In genomic region chr3:184381261-184382224, GRCh38 we compare ENCODE assay signal across 7 cellular contexts. TPM values are rescaled to one million over a fixed set of nuclear protein-coding genes. Genes with fewer than 3 reads are reported as not detected.
DNase-seq lines count a peak whose midpoint lies in the region; ATAC-seq, FAIRE-seq and TF ChIP-seq lines count a peak whose summit lies in the region.
"Had no signal": no experiment of that assay in that cellular context is flagged by ENCODE, and none has a peak within 500 bp of the region (broad histone marks: within the 10 kb centered on the region; RNA-seq: fewer than 3 reads in every experiment).

No MANE protein-coding gene starts in this region.

- H3K27ac ChIP-seq in esophagus squamous epithelium = peak overlapping the region in 3 of 4 donors; percentile 9 to 44 (median 33)

- H3K4me3 ChIP-seq in NB4 (ENCODE audit: low read depth, low read length) = no peak overlapping the region
- peak overlapping the region; percentile 33 to 80 (median 46) for H3K4me3 ChIP-seq in esophagus squamous epithelium

- ATAC-seq in GM21515 (IDR thresholded peaks at IDR 0.05; ENCODE audit: unreplicated experiment) = no peak

- TF ChIP-seq CTCF in NB4 (IDR thresholded peaks at IDR 0.05; ENCODE audit: low read depth, low read length) = no peak
- no peak for TF ChIP-seq CTCF in esophagus squamous epithelium (IDR thresholded peaks at IDR 0.05)

- H3K27me3 ChIP-seq in esophagus squamous epithelium = peaks cover 0 to 86% (median 4%) of the 10 kb centered on the region in 4 donors

- 43 to 100% methylated on average over 1 to 11 of the region's 55 CpGs for WGBS in esophagus squamous epithelium, 2 donors

- no peaks in the 10 kb centered on the region for H3K36me3 ChIP-seq in esophagus squamous epithelium

- no peaks in the 10 kb centered on the region for H3K9me3 ChIP-seq in esophagus squamous epithelium

- intact Hi-C loops in esophagus squamous epithelium (cut with DNase I) = no loop called here

- no peak for TF ChIP-seq POLR2A in NB4 (IDR thresholded peaks at IDR 0.05; ENCODE audit: extremely low read depth, insufficient read length)
- TF ChIP-seq POLR2A in esophagus squamous epithelium (IDR thresholded peaks at IDR 0.05) = no peak

- FAIRE-seq in GM19239 (lab: Jason Lieb, UNC) = no peak

- DNase-seq in NB4 (ENCODE audit: low read depth) (peak; percentile 45), esophagus squamous epithelium (lab: John Stamatoyannopoulos, UW) (no peak), retina (peak; percentile 75), GM19239 (ENCODE audit: insufficient read length, low spot score) (no peak), activated gamma-delta T cell treated with Interleukin-2 at 50 U/mL for 16 hours (no peak)

- peaks cover 11 to 34% (median 11%) of the 10 kb centered on the region in 3 donors for H3K4me1 ChIP-seq in esophagus squamous epithelium

RNA-seq across cellular contexts. Expression of gene CHRD, which starts 1.7 kb away (rescaled TPM):
- 10 to 100 TPM in 1 of 4 donors, 1 to 10 TPM in 1, under 1 TPM in 2; 0.11 to 10.7 (median 2.8) TPM for total RNA-seq in esophagus squamous epithelium

RNA-seq across cellular contexts. Expression of gene THPO, which starts 3.5 kb away (rescaled TPM):
- under 1 TPM in 1 of 4 donors, not detected in 3; 0.57 TPM for total RNA-seq in esophagus squamous epithelium
- total RNA-seq: glomerular endothelial cell had no signal

RNA-seq across cellular contexts. Expression of gene POLR2H, which starts 20.0 kb away (rescaled TPM):
- total RNA-seq in esophagus squamous epithelium = 10 to 100 TPM; 49.5 to 98.5 (median 64.9) TPM

RNA-seq across cellular contexts. Expression of gene CLCN2, which starts 20.1 kb away (rescaled TPM):
- 1 to 10 TPM; 2.1 to 4.2 (median 3.0) TPM for total RNA-seq in esophagus squamous epithelium

RNA-seq across cellular contexts. Expression of gene FAM131A, which starts 44.1 kb away (rescaled TPM):
- total RNA-seq in esophagus squamous epithelium = 10 to 100 TPM in 2 of 4 donors, 1 to 10 TPM in 2; 7.4 to 20.2 (median 10.4) TPM

Comparison
In these comparisons a context has a peak if more than half of its experiments do, and no peak if none do; other contexts are left out.
1. DNase-seq: peak in NB4 (single experiment) and retina (single experiment); none in esophagus squamous epithelium (single experiment), GM19239 (single experiment) and activated gamma-delta T cell treated with Interleukin-2 at 50 U/mL for 16 hours (single experiment).